ENCODE assay signal across 14 cellular contexts in the genomic region with DNA sequence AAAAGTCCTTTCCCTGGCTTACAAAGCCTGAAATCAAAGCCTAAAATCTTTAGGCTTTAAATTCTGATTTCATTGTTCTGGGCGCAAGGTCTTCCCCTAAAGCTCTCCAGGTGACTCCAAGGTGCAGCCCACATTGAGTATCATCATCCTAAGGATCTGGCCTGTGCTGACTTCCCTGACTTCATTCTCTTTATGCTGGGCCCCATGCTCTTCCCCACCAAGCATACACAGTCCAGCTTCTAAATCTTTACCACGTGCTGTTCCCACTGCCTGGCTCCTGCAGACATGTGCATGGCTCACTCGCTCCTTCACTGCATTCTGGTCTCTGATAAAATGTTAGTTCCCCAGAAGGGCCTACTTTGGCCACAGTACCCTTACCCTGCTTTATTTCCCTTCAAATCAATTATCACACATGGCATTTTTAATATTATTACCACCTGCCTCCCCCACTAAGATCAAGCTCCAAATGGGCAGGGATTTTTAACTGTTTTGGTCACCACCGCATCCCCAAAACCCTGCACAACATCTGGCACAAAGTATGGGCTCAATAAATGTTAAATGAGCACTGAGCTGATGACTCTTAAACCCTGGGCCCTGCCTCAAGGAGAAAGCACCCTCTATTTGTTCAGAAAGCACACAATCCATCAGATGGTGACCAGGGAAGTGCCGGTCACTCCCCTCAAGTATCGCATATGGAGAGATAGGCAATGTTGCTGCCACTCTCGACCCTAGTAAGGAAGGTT. TPM values are rescaled to one million over a fixed set of nuclear protein-coding genes. Genes with fewer than 3 reads are reported as not detected.
DNase-seq lines count a peak whose midpoint lies in the region; ATAC-seq and TF ChIP-seq lines count a peak whose summit lies in the region.
"Had no signal": no experiment of that assay in that cellular context is flagged by ENCODE, and none has a peak within 500 bp of the region (broad histone marks: within the 10 kb centered on the region; RNA-seq: fewer than 3 reads in every experiment).

No MANE protein-coding gene starts in this region.

- 0 out of 2 replicates have a peak overlapping the region, but pooled peaks have one; percentile 2 for H3K4me2 ChIP-seq in OCI-LY3 (ENCODE audit: low read length)

- peaks cover 85% of the 10 kb centered on the region for H3K79me2 ChIP-seq in OCI-LY3 (ENCODE audit: low read length)

- no peak overlapping the region for H2AFZ ChIP-seq in OCI-LY3 (ENCODE audit: low read depth, low read length)

- peaks cover 18% of the 10 kb centered on the region for H3K36me3 Mint-ChIP-seq in activated CD8-positive, alpha-beta memory T cell treated with anti-CD3 and anti-CD28 coated beads, Interleukin-2, amount 10 ng/mL, durations not matched to agents 7 days and 5 days
- H3K36me3 Mint-ChIP-seq in chondrocyte (ENCODE audit: low read depth), result peaks cover 9% of the 10 kb centered on the region

- peaks cover 45% of the 10 kb centered on the region for H3K4me1 Mint-ChIP-seq in activated CD8-positive, alpha-beta memory T cell treated with anti-CD3 and anti-CD28 coated beads, Interleukin-2, amount 10 ng/mL, durations not matched to agents 7 days and 5 days
- H3K4me1 Mint-ChIP-seq in chondrocyte (ENCODE audit: low read depth), result peaks cover 53% of the 10 kb centered on the region

- no peaks in the 10 kb centered on the region for H3K9me3 ChIP-seq in OCI-LY3 (ENCODE audit: insufficient read depth, low read length)
- H3K9me3 ChIP-seq in skeletal muscle tissue (ENCODE audit: control insufficient read depth in 3 of 3, low read length in 3 of 3), result no peaks in the 10 kb centered on the region

- no peak; the same call in 1 of the 2 replicates for TF ChIP-seq CTCF in OCI-LY3 (IDR thresholded peaks at IDR 0.05; ENCODE audit: low read depth, low read length)
- TF ChIP-seq CTCF in chondrocyte (IDR thresholded peaks at IDR 0.05), result peak; percentile 40

- H3K4me3 ChIP-seq in OCI-LY3 (ENCODE audit: low read length) (no peak overlapping the region), skeletal muscle tissue (ENCODE audit: low read length in 3 of 3) (peak overlapping the region in 2 of 3 donors; percentile 63 to 73)

- H3K27ac ChIP-seq in OCI-LY3 (ENCODE audit: low read length) (no peak overlapping the region), skeletal muscle tissue (ENCODE audit: low read depth, low read length) (peak overlapping the region; percentile 79)
- H3K27ac ChIP-seq: HL-60 had no signal

- no peaks in the 10 kb centered on the region for H3K9me3 Mint-ChIP-seq in activated CD8-positive, alpha-beta memory T cell treated with anti-CD3 and anti-CD28 coated beads, Interleukin-2, amount 10 ng/mL, durations not matched to agents 7 days and 5 days (ENCODE audit: low read depth)
- H3K9me3 Mint-ChIP-seq in chondrocyte (ENCODE audit: low read depth), result no peaks in the 10 kb centered on the region

- H3K9ac ChIP-seq in OCI-LY3 (ENCODE audit: low read length), result no peak overlapping the region
- peak overlapping the region in 2 of 3 donors; percentile 63 to 69 for H3K9ac ChIP-seq in skeletal muscle tissue (ENCODE audit: low read depth in 1 of 3, low read length in 3 of 3)

- H3K4me1 ChIP-seq in OCI-LY3 (ENCODE audit: low read length), result peaks cover 30% of the 10 kb centered on the region
- H3K4me1 ChIP-seq in skeletal muscle tissue (ENCODE audit: control insufficient read depth in 3 of 3, insufficient read depth in 3 of 3, low read length in 3 of 3), result peaks cover 40 to 64% (median 48%) of the 10 kb centered on the region in 3 donors

- intact Hi-C loops in posterior cingulate gyrus (cut with DNase I), result loop anchor here (10.0 kb wide), 1 partner anchor 298 kb away; the partner anchor contains the start of gene EID2

- no peak for ATAC-seq in activated CD8-positive, alpha-beta memory T cell treated with anti-CD3 and anti-CD28 coated beads, Interleukin-2, amount 10 ng/mL, durations not matched to agents 7 days and 5 days
- ATAC-seq in GM19324 (IDR thresholded peaks at IDR 0.05; ENCODE audit: low FRiP score, unreplicated experiment) (no peak), HG03095 (IDR thresholded peaks at IDR 0.05; ENCODE audit: unreplicated experiment) (no peak)
- ATAC-seq: left ventricle myocardium superior, right cardiac atrium, Right ventricle myocardium inferior had no signal

- H3K36me3 ChIP-seq in OCI-LY3 (replicated peaks; ENCODE audit: low read depth, low read length), result peaks cover 31% of the 10 kb centered on the region
- peaks cover 18 to 21% (median 21%) of the 10 kb centered on the region in 3 donors for H3K36me3 ChIP-seq in skeletal muscle tissue (ENCODE audit: control insufficient read depth in 3 of 3, insufficient read depth in 3 of 3, low read length in 3 of 3)

- peaks cover 52% of the 10 kb centered on the region for H4K20me1 ChIP-seq in OCI-LY3 (ENCODE audit: insufficient read depth, low read length)

- H3K27me3 ChIP-seq in OCI-LY3 (ENCODE audit: low read depth, low read length) (no peaks in the 10 kb centered on the region), skeletal muscle tissue (ENCODE audit: control insufficient read depth in 3 of 3, insufficient read depth in 3 of 3, low read length in 3 of 3) (no peaks in the 10 kb centered on the region)

- H3K27ac Mint-ChIP-seq in activated CD8-positive, alpha-beta memory T cell treated with anti-CD3 and anti-CD28 coated beads, Interleukin-2, amount 10 ng/mL, durations not matched to agents 7 days and 5 days, result peak overlapping the region; percentile 79
- H3K27ac Mint-ChIP-seq in chondrocyte (ENCODE audit: unreplicated experiment), result no peak overlapping the region

- CTCF ChIA-PET in activated CD8-positive, alpha-beta memory T cell treated with anti-CD3 and anti-CD28 coated beads, Interleukin-2, amount 10 ng/mL, durations not matched to agents 7 days and 5 days (lab: Charles Lee), result interaction anchor here (0.8 to 7.2 kb wide), 27 partner anchors 9 to 402 kb away, joined by 3 to 150 read pairs (median 4); partner anchors contain the start of genes DYRK1B, LEUTX and PSMC4

- H3K27me3 Mint-ChIP-seq in activated CD8-positive, alpha-beta memory T cell treated with anti-CD3 and anti-CD28 coated beads, Interleukin-2, amount 10 ng/mL, durations not matched to agents 7 days and 5 days, result no peaks in the 10 kb centered on the region
- no peaks in the 10 kb centered on the region for H3K27me3 Mint-ChIP-seq in chondrocyte (ENCODE audit: low read depth)

- peak overlapping the region; percentile 34 for H3K4me3 Mint-ChIP-seq in activated CD8-positive, alpha-beta memory T cell treated with anti-CD3 and anti-CD28 coated beads, Interleukin-2, amount 10 ng/mL, durations not matched to agents 7 days and 5 days
- H3K4me3 Mint-ChIP-seq in chondrocyte (ENCODE audit: unreplicated experiment), result no peak overlapping the region

- DNase-seq in activated CD8-positive, alpha-beta memory T cell treated with anti-CD3 and anti-CD28 coated beads, Interleukin-2, amount 10 ng/mL, durations not matched to agents 7 days and 5 days, result no peak
- no peak for DNase-seq in activated CD8-positive, alpha-beta memory T cell treated with anti-CD3 and anti-CD28 coated beads for 24 hours
- DNase-seq in chondrocyte (ENCODE audit: low spot score) (peak; percentile 11), posterior cingulate gyrus (no peak)
- DNase-seq: caudate nucleus, left ventricle myocardium superior, NCI-H1930, right cardiac atrium had no signal

RNA-seq across cellular contexts. Expression of gene FBL, which starts 3.3 kb away (rescaled TPM):
- 100 to 1,000 TPM; 374 to 453 TPM for total RNA-seq in activated CD8-positive, alpha-beta memory T cell treated with anti-CD3 and anti-CD28 coated beads, Interleukin-2, amount 10 ng/mL, durations not matched to agents 7 days and 5 days
- total RNA-seq in chondrocyte (95.0 to 119 TPM (median 104 TPM) in 3 replicates), skeletal muscle tissue (386 TPM)

RNA-seq across cellular contexts. Expression of gene DYRK1B, which starts 8.9 kb away (rescaled TPM):
- 1 to 10 TPM; 7.5 to 7.7 TPM for total RNA-seq in activated CD8-positive, alpha-beta memory T cell treated with anti-CD3 and anti-CD28 coated beads, Interleukin-2, amount 10 ng/mL, durations not matched to agents 7 days and 5 days
- total RNA-seq in chondrocyte (15.0 to 20.0 TPM (median 19.6 TPM) in 3 replicates), skeletal muscle tissue (25.1 TPM)
